In the genomic region with DNA sequence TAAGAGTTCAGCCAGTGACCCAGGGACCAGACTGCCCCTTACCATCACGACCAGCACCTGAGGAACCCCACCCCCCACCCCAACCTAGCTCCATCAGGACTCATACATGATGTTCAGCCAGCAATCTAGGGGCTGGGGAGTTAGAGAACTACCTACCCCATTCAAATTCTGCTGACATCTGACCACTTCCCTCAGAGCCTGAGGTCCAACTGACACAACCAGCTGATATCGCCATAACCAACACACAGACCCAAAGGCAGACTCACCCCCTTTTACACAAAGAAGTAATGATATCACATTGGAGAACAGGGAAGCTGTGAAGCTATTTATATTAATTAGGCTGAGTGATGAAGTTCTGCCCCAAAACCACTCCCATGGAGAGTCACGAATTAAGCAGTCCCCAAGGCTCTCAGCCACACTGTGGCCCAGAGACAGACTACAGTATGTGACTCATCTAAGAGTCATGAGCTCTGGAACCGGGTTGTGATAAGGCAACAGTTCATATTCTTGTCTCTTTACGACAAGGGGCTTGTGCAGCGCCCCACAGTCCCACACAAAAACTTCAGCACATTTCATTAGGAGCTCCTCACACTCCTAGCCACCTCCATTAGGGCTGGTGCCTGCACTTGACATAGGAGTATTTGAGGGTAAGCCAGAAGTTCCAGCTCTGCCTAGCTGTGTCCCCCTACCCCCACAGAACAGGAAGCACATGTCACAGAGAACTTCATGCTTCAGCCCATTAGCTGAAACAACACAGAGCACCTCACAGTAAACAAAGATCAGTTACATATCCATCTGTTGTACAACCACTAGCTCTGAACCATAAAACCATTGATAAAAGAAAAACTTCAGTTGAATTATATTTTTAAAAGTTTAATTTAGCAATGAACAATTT, we compare ENCODE assay signal across 10 cellular contexts.
A peak's percentile ranks its signal among the peaks of the same experiment; 100 is the strongest.
DNase-seq lines count a peak whose midpoint lies in the region; TF ChIP-seq lines count a peak whose summit lies in the region.
"Had no signal": no experiment of that assay in that cellular context is flagged by ENCODE, and none has a peak within 500 bp of the region (broad histone marks: within the 10 kb centered on the region; RNA-seq: fewer than 3 reads in every experiment).

No MANE protein-coding gene starts in this region.

- peaks cover 30% of the 10 kb centered on the region for H3K4me1 ChIP-seq in PC-9 (replicated peaks; ENCODE audit: insufficient read depth)
- H3K4me1 ChIP-seq in smooth muscle cell (ENCODE audit: low read depth), result no peaks in the 10 kb centered on the region
- H3K4me1 ChIP-seq in esophagus squamous epithelium, result no peaks in the 10 kb centered on the region

- no peaks in the 10 kb centered on the region for H4K20me1 ChIP-seq in PC-9 (ENCODE audit: insufficient read depth)
- H4K20me1 ChIP-seq in smooth muscle cell (ENCODE audit: low read depth), result no peaks in the 10 kb centered on the region

- peak overlapping the region; percentile 65 for H3K4me2 ChIP-seq in PC-9
- H3K4me2 ChIP-seq in smooth muscle cell, result peak overlapping the region; percentile 43

- POLR2A ChIA-PET in PC-9 (lab: Charles Lee; ENCODE audit: unreplicated experiment), result interaction anchor here (0.6 to 0.7 kb wide), 3 partner anchors 42 to 120 kb away, joined by 4 to 9 read pairs (median 5); no protein-coding TSS in a partner anchor

- H3K27ac ChIP-seq in PC-9, result peak overlapping the region; percentile 81
- H3K27ac ChIP-seq in smooth muscle cell (ENCODE audit: low read depth), result peak overlapping the region; percentile 75
- H3K27ac ChIP-seq in esophagus squamous epithelium, result no peak overlapping the region

- TF ChIP-seq POLR2A in erythroblast (IDR thresholded peaks at IDR 0.05; ENCODE audit: low read length) (no peak), esophagus squamous epithelium (IDR thresholded peaks at IDR 0.05) (no peak)

- peak; percentile 25 for DNase-seq in NK-92 treated with Interleukin-12 subunit alpha and Interleukin-12 subunit beta, amount 100 ng/mL, for 24 hours (lab: John Stamatoyannopoulos, UW)
- no peak for DNase-seq in NK-92 (lab: John Stamatoyannopoulos, UW; ENCODE audit: unreplicated experiment)
- peak; percentile 40 to 78 for DNase-seq in PC-9
- peak; percentile 53 to 66 for DNase-seq in erythroblast (lab: John Stamatoyannopoulos, UW)
- DNase-seq in smooth muscle cell (lab: John Stamatoyannopoulos, UW; ENCODE audit: unreplicated experiment), result no peak
- DNase-seq in NCI-H2196 treated with DMSO at 0.1 percent for 48 hours (lab: John Stamatoyannopoulos, UW; ENCODE audit: unreplicated experiment), result no peak
- no peak for DNase-seq in esophagus squamous epithelium (lab: John Stamatoyannopoulos, UW)
- DNase-seq in NCI-H1092 treated with DMSO at 0.1 percent for 48 hours (lab: John Stamatoyannopoulos, UW), result no peak
- DNase-seq: 8988T, MG63 had no signal

- no TSS peak for BruUV-seq in PC-9 (replicated peaks; lab: Mats Ljungman, UMichigan)

- intact Hi-C loops in PC-9 (cut with micrococcal nuclease; ENCODE audit: unreplicated experiment) (loop anchor here (1.0 to 5.0 kb wide), 3 partner anchors 102 to 257 kb away; no protein-coding TSS in a partner anchor), esophagus squamous epithelium (cut with DNase I) (no loop called here)

- no peaks in the 10 kb centered on the region for H3K79me2 ChIP-seq in PC-9 (ENCODE audit: low read depth)
- H3K79me2 ChIP-seq in smooth muscle cell (ENCODE audit: low read depth), result no peaks in the 10 kb centered on the region

- H2AFZ ChIP-seq in PC-9 (no peak overlapping the region), smooth muscle cell (ENCODE audit: low read depth) (no peak overlapping the region)

- H3K4me3 ChIP-seq in PC-9 (peak overlapping the region; percentile 20; the same call in 1 of the 2 replicates), smooth muscle cell (no peak overlapping the region), esophagus squamous epithelium (no peak overlapping the region)
- H3K4me3 ChIP-seq: MG63 had no signal

- no peak overlapping the region for H3K9ac ChIP-seq in smooth muscle cell (ENCODE audit: low read depth)

- CTCF ChIA-PET in PC-9 (lab: Charles Lee), result interaction anchor here (0.5 kb wide), 1 partner anchor 18 kb away, joined by 3 read pairs; no protein-coding TSS in a partner anchor

- H3F3A ChIP-seq in PC-9 (ENCODE audit: insufficient read depth, low read depth) (peaks cover 25% of the 10 kb centered on the region; the same call in 1 of the 2 replicates), smooth muscle cell (ENCODE audit: low read depth) (no peaks in the 10 kb centered on the region)

- 28% methylated on average over 6 of the region's 6 CpGs for WGBS in smooth muscle cell (ENCODE audit: low lambda C conversion rate)
- 14 to 52% methylated on average over 1 to 6 of the region's 6 CpGs for WGBS in esophagus squamous epithelium, 2 donors

- H3K36me3 ChIP-seq in PC-9 (ENCODE audit: low read depth) (no peaks in the 10 kb centered on the region), smooth muscle cell (ENCODE audit: low read depth) (no peaks in the 10 kb centered on the region), esophagus squamous epithelium (peaks cover 0 to 25% (median 0%) of the 10 kb centered on the region in 3 donors)
- H3K36me3 ChIP-seq: MG63 had no signal

- H3K27me3 ChIP-seq in PC-9 (ENCODE audit: insufficient read depth, low read depth), result no peaks in the 10 kb centered on the region
- H3K27me3 ChIP-seq in smooth muscle cell (ENCODE audit: low read depth), result no peaks in the 10 kb centered on the region
- no peaks in the 10 kb centered on the region for H3K27me3 ChIP-seq in esophagus squamous epithelium
- H3K27me3 ChIP-seq: MG63 had no signal

- H3K9me3 ChIP-seq in PC-9 (ENCODE audit: insufficient read depth, low read depth) (peaks cover 4% of the 10 kb centered on the region; the same call in 1 of the 2 replicates), smooth muscle cell (replicated peaks; ENCODE audit: low read depth) (no peaks in the 10 kb centered on the region), esophagus squamous epithelium (peaks cover 0 to 7% (median 0%) of the 10 kb centered on the region in 3 donors)
- H3K9me3 ChIP-seq: MG63 had no signal

- no peaks in the 10 kb centered on the region for H3K9me2 ChIP-seq in PC-9 (ENCODE audit: insufficient read depth)

- no peak for TF ChIP-seq CTCF in PC-9 (conservative IDR thresholded peaks at IDR 0.05)
- TF ChIP-seq CTCF in smooth muscle cell (IDR thresholded peaks at IDR 0.05; ENCODE audit: borderline replicate concordance, insufficient read depth, poor library complexity, severe bottlenecking), result no peak
- no peak for TF ChIP-seq CTCF in esophagus squamous epithelium (IDR thresholded peaks at IDR 0.05)

Comparison
In these comparisons a context has a peak if more than half of its experiments do, and no peak if none do; other contexts are left out.
1. DNase-seq: peak in NK-92 treated with Interleukin-12 subunit alpha and Interleukin-12 subunit beta, amount 100 ng/mL, for 24 hours (single experiment), PC-9 (2 of 2) and erythroblast (2 of 2); none in NK-92 (single experiment), smooth muscle cell (single experiment), NCI-H2196 treated with DMSO at 0.1 percent for 48 hours (single experiment), esophagus squamous epithelium (single experiment) and NCI-H1092 treated with DMSO at 0.1 percent for 48 hours (single experiment).
2. H3K27ac ChIP-seq: peak in PC-9 (single experiment) and smooth muscle cell (single experiment); none in esophagus squamous epithelium (0 of 4).